ENCODE assay signal across 14 cellular contexts in genomic region chr6:31877651-31878161, GRCh38. TPM values are rescaled to one million over a fixed set of nuclear protein-coding genes. Genes with fewer than 3 reads are reported as not detected.
DNase-seq lines count a peak whose midpoint lies in the region; ATAC-seq, FAIRE-seq and TF ChIP-seq lines count a peak whose summit lies in the region.
"Had no signal": no experiment of that assay in that cellular context is flagged by ENCODE, and none has a peak within 500 bp of the region (broad histone marks: within the 10 kb centered on the region; RNA-seq: fewer than 3 reads in every experiment).

No MANE protein-coding gene starts in this region.

- POLR2A ChIA-PET in PC-3 (lab: Charles Lee; ENCODE audit: unreplicated experiment): no interaction called here

- peaks cover 40% of the 10 kb centered on the region for H3K4me1 ChIP-seq in PC-3 (ENCODE audit: insufficient read depth, low read length)
- peaks cover 0 to 24% (median 6%) of the 10 kb centered on the region in 6 donors for H3K4me1 ChIP-seq in spleen

- ATAC-seq in PC-3: peak; percentile 60
- ATAC-seq in HG03469 (IDR thresholded peaks at IDR 0.05; ENCODE audit: unreplicated experiment): no peak
- ATAC-seq: activated CD4-positive, alpha-beta T cell treated with anti-CD3 and anti-CD28 coated beads for 36 hours had no signal

- TF ChIP-seq POLR2A in spleen (IDR thresholded peaks at IDR 0.05): no peak

- 0 out of 2 replicates have a peak overlapping the region, but pooled peaks have one; percentile 10 for H2AFZ ChIP-seq in PC-3 (ENCODE audit: low read length)

- TF ChIP-seq CTCF in PC-3 (conservative IDR thresholded peaks at IDR 0.05; ENCODE audit: low read depth, low read length) (no peak), spleen (IDR thresholded peaks at IDR 0.05 in 8 of 11, conservative IDR thresholded peaks at IDR 0.05 in 3 of 11) (no peak)

- H3K4me3 ChIP-seq in PC-3 (ENCODE audit: low read length): no peak overlapping the region
- H3K4me3 ChIP-seq in spleen: no peak overlapping the region
- H3K4me3 ChIP-seq: thoracic aorta had no signal

- FAIRE-seq in RCC 7860 (lab: Jason Lieb, UNC): no peak
- FAIRE-seq: HTR-8/SVneo had no signal

- no TSS peak for BruUV-seq in PC-3 (replicated peaks; lab: Mats Ljungman, UMichigan)

- peak overlapping the region; percentile 48; the same call in 1 of the 2 replicates for H3K4me2 ChIP-seq in PC-3 (ENCODE audit: low read length)

- no peaks in the 10 kb centered on the region for H3K9me2 ChIP-seq in PC-3 (replicated peaks; ENCODE audit: low read length)

- no peaks in the 10 kb centered on the region for H3F3A ChIP-seq in PC-3 (ENCODE audit: low read length, unreplicated experiment)

- no peaks in the 10 kb centered on the region for H3K9me3 ChIP-seq in PC-3 (ENCODE audit: low read length)
- H3K9me3 ChIP-seq in spleen: no peaks in the 10 kb centered on the region
- H3K9me3 ChIP-seq: thoracic aorta had no signal

- H3K27ac ChIP-seq in PC-3 (ENCODE audit: low read length): no peak overlapping the region
- H3K27ac ChIP-seq in spleen: peak overlapping the region in 5 of 8 donors; percentile 21 to 60 (median 47)
- H3K27ac ChIP-seq: thoracic aorta had no signal

- intact Hi-C loops in PC-3 (cut with micrococcal nuclease): no loop called here
- intact Hi-C loops in spleen (cut with DNase I; ENCODE audit: low total_unique reads): no loop called here

- H3K27me3 ChIP-seq in PC-3 (ENCODE audit: low read length) (no peaks in the 10 kb centered on the region), spleen (replicated peaks in 1 of 7) (no peaks in the 10 kb centered on the region)

- DNase-seq in DMS53 (lab: John Stamatoyannopoulos, UW) (peak; percentile 67), DMS53 treated with DMSO at 0.1 percent for 48 hours (lab: John Stamatoyannopoulos, UW; ENCODE audit: unreplicated experiment) (no peak), PC-3 (peak; percentile 35), left kidney (ENCODE audit: low read depth, low spot score) (peak; percentile 80), spleen (no peak), RCC 7860 (ENCODE audit: low spot score) (no peak), amygdala (lab: John Stamatoyannopoulos, UW) (no peak)
- DNase-seq: activated CD4-positive, alpha-beta T cell treated with anti-CD3 and anti-CD28 coated beads for 36 hours; COR-L47; NCI-H1105 had no signal

- WGBS in spleen, 5 donors: 66 to 83% (median 74%) methylated on average over 9 to 10 of the region's 10 CpGs

- CTCF ChIA-PET in PC-3 (lab: Charles Lee): no interaction called here

- H3K79me2 ChIP-seq in PC-3 (ENCODE audit: low read length): no peaks in the 10 kb centered on the region

- H4K20me1 ChIP-seq in PC-3 (ENCODE audit: low read length): no peaks in the 10 kb centered on the region

- no peak overlapping the region for H3K9ac ChIP-seq in PC-3 (ENCODE audit: low read length)

- H3K36me3 ChIP-seq in PC-3 (ENCODE audit: low read depth, low read length) (peaks cover 19% of the 10 kb centered on the region), spleen (peaks cover 0 to 36% (median 34%) of the 10 kb centered on the region in 6 donors)

RNA-seq across cellular contexts. Expression of gene SLC44A4, which starts 1.1 kb away (rescaled TPM):
- total RNA-seq in PC-3 (2014; rRNA removed): 3.5 and 4.9 TPM in 2 replicates
- 1 to 10 TPM; 1.0 to 5.9 (median 3.3) TPM for total RNA-seq in spleen
- polyA plus RNA-seq in spleen: under 1 TPM; 0.20 to 0.83 (median 0.26) TPM
- total RNA-seq: A172 had no signal

RNA-seq across cellular contexts. Expression of gene NEU1, which starts 15.1 kb away (rescaled TPM):
- total RNA-seq in PC-3 (2014; rRNA removed): 31.7 and 33.1 TPM in 2 replicates
- 10 to 100 TPM; 28.6 to 60.7 (median 39.0) TPM for total RNA-seq in spleen
- 10 to 100 TPM; 14.0 to 22.6 (median 19.4) TPM for polyA plus RNA-seq in spleen

RNA-seq across cellular contexts. Expression of gene EHMT2, which starts 19.8 kb away (rescaled TPM):
- total RNA-seq in PC-3 (2014; rRNA removed) (74.5 and 80.8 TPM in 2 replicates), spleen (10 to 100 TPM; 38.6 to 60.7 (median 49.0) TPM)
- polyA plus RNA-seq in spleen: 10 to 100 TPM; 36.5 to 66.1 (median 57.7) TPM

RNA-seq across cellular contexts. Expression of gene ZBTB12, which starts 24.2 kb away (rescaled TPM):
- total RNA-seq in PC-3 (2014; rRNA removed): 5.4 and 8.6 TPM in 2 replicates
- 1 to 10 TPM; 1.3 to 4.6 (median 4.2) TPM for total RNA-seq in spleen
- 1 to 10 TPM; 1.5 to 4.3 (median 2.4) TPM for polyA plus RNA-seq in spleen

RNA-seq across cellular contexts. Expression of gene C2, which starts 49.8 kb away (rescaled TPM):
- 1.1 TPM in 1 of 2 replicates, not detected in the other for total RNA-seq in PC-3 (2014; rRNA removed)
- total RNA-seq in spleen: 100 to 1,000 TPM in 2 of 7 donors, 10 to 100 TPM in 5; 62.5 to 173 (median 83.2) TPM
- 10 to 100 TPM; 17.2 to 28.4 (median 25.4) TPM for polyA plus RNA-seq in spleen
- total RNA-seq: A172 had no signal

Comparison
In these comparisons a context has a peak if more than half of its experiments do, and no peak if none do; other contexts are left out.
1. DNase-seq: peak in DMS53 (single experiment), PC-3 (single experiment) and left kidney (single experiment); none in DMS53 treated with DMSO at 0.1 percent for 48 hours (single experiment), spleen (single experiment), RCC 7860 (single experiment) and amygdala (0 of 56).